ENCODE assay signal across 23 cellular contexts in genomic region chr11:102749101-102749725, GRCh38. TPM values are rescaled to one million over a fixed set of nuclear protein-coding genes. Genes with fewer than 3 reads are reported as not detected.
A peak's percentile ranks its signal among the peaks of the same experiment; 100 is the strongest.
DNase-seq lines count a peak whose midpoint lies in the region; ATAC-seq, FAIRE-seq and TF ChIP-seq lines count a peak whose summit lies in the region.
"Had no signal": no experiment of that assay in that cellular context is flagged by ENCODE, and none has a peak within 500 bp of the region (broad histone marks: within the 10 kb centered on the region; RNA-seq: fewer than 3 reads in every experiment).

No MANE protein-coding gene starts in this region.

- no peak overlapping the region for H3K27ac ChIP-seq in A673 (ENCODE audit: low read depth, low read length, poor library complexity, severe bottlenecking)
- no peak overlapping the region for H3K27ac ChIP-seq in keratinocyte (ENCODE audit: control insufficient read depth, insufficient read depth, low read length)
- H3K27ac ChIP-seq: KMS-11, Peyer's patch, SJCRH30 had no signal

- BruUV-seq in A673 (replicated peaks; lab: Mats Ljungman, UMichigan): no TSS peak

- no peak overlapping the region for H3K4me3 ChIP-seq in A673 (ENCODE audit: low read depth, low read length, poor library complexity, severe bottlenecking)
- H3K4me3 ChIP-seq in keratinocyte (ENCODE audit: control insufficient read depth in 2 of 3, extremely low read depth in 1 of 3, insufficient read depth in 2 of 3, low read depth in 1 of 3, low read length in 3 of 3): no peak overlapping the region
- H3K4me3 ChIP-seq: Peyer's patch, SJCRH30 had no signal

- peak overlapping the region; percentile 30 for H3K4me2 ChIP-seq in keratinocyte (ENCODE audit: control insufficient read depth, extremely low read depth, insufficient read depth, low read depth, low read length)
- H3K4me2 ChIP-seq: KMS-11 had no signal

- CTCF ChIA-PET in A673 (lab: Charles Lee): no interaction called here

- H3K9me3 ChIP-seq in A673 (ENCODE audit: low read depth, low read length, poor library complexity, severe bottlenecking): peaks cover 3% of the 10 kb centered on the region
- no peaks in the 10 kb centered on the region for H3K9me3 ChIP-seq in keratinocyte (ENCODE audit: control insufficient read depth, low read depth, low read length)
- H3K9me3 ChIP-seq: BE2C, Peyer's patch, SJCRH30 had no signal

- H3K9ac ChIP-seq in keratinocyte (ENCODE audit: control insufficient read depth, extremely low read depth, insufficient read depth, low read length): no peak overlapping the region
- H3K9ac ChIP-seq: KMS-11 had no signal

- no peaks in the 10 kb centered on the region for H4K20me1 ChIP-seq in keratinocyte (ENCODE audit: control insufficient read depth, extremely low read depth, insufficient read depth, low read length)

- no peaks in the 10 kb centered on the region for H3K79me2 ChIP-seq in keratinocyte (ENCODE audit: control insufficient read depth, insufficient read depth, low read length)

- H3K36me3 ChIP-seq in A673 (ENCODE audit: insufficient read depth, low read length, poor library complexity, severe bottlenecking) (no peaks in the 10 kb centered on the region), keratinocyte (ENCODE audit: control insufficient read depth in 2 of 2, extremely low read depth in 1 of 2, insufficient read depth in 2 of 2, low read length in 2 of 2) (no peaks in the 10 kb centered on the region)
- H3K36me3 ChIP-seq: BE2C, Peyer's patch, SJCRH30 had no signal

- POLR2A ChIA-PET in A673 (lab: Charles Lee; ENCODE audit: low non-redundant PET): no interaction called here

- peak overlapping the region; percentile 31 for H2AFZ ChIP-seq in keratinocyte (ENCODE audit: control insufficient read depth, low read length)

- H3K27me3 ChIP-seq in A673 (replicated peaks; ENCODE audit: insufficient read depth, low read depth, low read length, poor library complexity) (no peaks in the 10 kb centered on the region), keratinocyte (ENCODE audit: control insufficient read depth, extremely low read depth, insufficient read depth, low read length) (no peaks in the 10 kb centered on the region)
- H3K27me3 ChIP-seq: BE2C, Peyer's patch, SJCRH30 had no signal

- dilution Hi-C loops in keratinocyte (cut with MboI; ENCODE audit: extremely low pct_ligation_motif_present, low sequenced_read_pairs): no loop called here

- DNase-seq in A673 (ENCODE audit: low spot score) (no peak), HTR-8/SVneo (ENCODE audit: insufficient read length, low spot score) (no peak), amniotic epithelial cell (ENCODE audit: low read depth) (peak; percentile 14), keratinocyte (ENCODE audit: low read depth, low spot score) (no peak), NCI-H446 treated with DMSO at 0.1 percent for 48 hours (lab: John Stamatoyannopoulos, UW) (no peak), NCI-H1092 treated with DMSO at 0.1 percent for 48 hours (lab: John Stamatoyannopoulos, UW) (no peak)
- DNase-seq: BE2C; EL; GF-D8; H9; IMR-90; NCI-H1417; NCI-H187 treated with DMSO at 0.1 percent for 48 hours; NCI-H2107; NCI-H69; NK-92 treated with Interleukin-12 subunit alpha and Interleukin-12 subunit beta, amount 100 ng/mL, for 24 hours; Peyer's patch; SJCRH30; T-cell had no signal

- FAIRE-seq in HTR-8/SVneo (lab: Jason Lieb, UNC) (peak; percentile 9), keratinocyte (lab: Jason Lieb, UNC) (peak; percentile 92)
- FAIRE-seq: A204.1 had no signal

- TF ChIP-seq CTCF in A673 (conservative IDR thresholded peaks at IDR 0.05; ENCODE audit: low read depth, low read length) (0 out of 2 replicates have a peak, but pooled peaks have one; percentile 27), keratinocyte (optimal IDR thresholded peaks at IDR 0.05 in 1 of 3, IDR thresholded peaks at IDR 0.05 in 1 of 3, conservative IDR thresholded peaks at IDR 0.05 in 1 of 3; ENCODE audit: extremely low read depth in 1 of 3, insufficient read depth in 2 of 3, low read length in 3 of 3) (peak in 1 of 3 experiments; percentile 53)

- no peaks in the 10 kb centered on the region for H3K9me1 ChIP-seq in keratinocyte (ENCODE audit: control insufficient read depth, extremely low read depth, insufficient read depth, low read length)

- intact Hi-C loops in A673 (cut with micrococcal nuclease; ENCODE audit: unreplicated experiment): no loop called here

- H3K4me1 ChIP-seq in A673 (ENCODE audit: insufficient read depth, low read length, poor library complexity, severe bottlenecking): no peaks in the 10 kb centered on the region
- H3K4me1 ChIP-seq in keratinocyte (ENCODE audit: control insufficient read depth, extremely low read depth, insufficient read depth, low read length): peaks cover 9% of the 10 kb centered on the region
- H3K4me1 ChIP-seq: BE2C, Peyer's patch, SJCRH30 had no signal

- no peak for ATAC-seq in GM21825 (IDR thresholded peaks at IDR 0.05; ENCODE audit: unreplicated experiment)
- ATAC-seq: T-cell had no signal

RNA-seq across cellular contexts. Expression of gene MMP8, which starts 24.5 kb away (rescaled TPM):
- 0.21 and 0.33 TPM in 2 replicates for total RNA-seq in A673 (2021)
- polyA plus RNA-seq in keratinocyte: 0.09 to 0.33 TPM in 2 of 3 replicates, not detected in the other
- polyA plus RNA-seq in keratinocyte (2011; ENCODE audit: low read depth): not detected
- polyA plus RNA-seq in keratinocyte (2011; cell fraction: cytosol; rRNA removed): not detected in 2 replicates
- polyA plus RNA-seq in keratinocyte (2011; cell fraction: nucleus; rRNA removed): 0.04 and 0.15 TPM in 2 replicates
- 0.13 TPM in 1 of 2 replicates, not detected in the other for polyA plus RNA-seq in keratinocyte (2012; ENCODE audit: low replicate concordance)
- polyA minus RNA-seq in keratinocyte: 0.72 TPM in 1 of 3 replicates, not detected in the others
- polyA minus RNA-seq in keratinocyte (2011; cell fraction: cytosol; rRNA and poly(A)+ RNA removed): not detected
- polyA minus RNA-seq in keratinocyte (2011; cell fraction: nucleus; rRNA and poly(A)+ RNA removed): not detected in 2 replicates
- total RNA-seq: H9, NCI-H460, Peyer's patch, SJCRH30, T-cell had no signal

RNA-seq across cellular contexts. Expression of gene MMP10, which starts 31.2 kb away (rescaled TPM):
- 4.0 TPM in 2 replicates for total RNA-seq in A673 (2021)
- 19.1 to 45.7 TPM (median 44.4 TPM) in 3 replicates for polyA plus RNA-seq in keratinocyte
- polyA plus RNA-seq in keratinocyte (2011; ENCODE audit: low read depth): 1.5 TPM
- polyA plus RNA-seq in keratinocyte (2011; cell fraction: cytosol; rRNA removed): 8.7 and 15.4 TPM in 2 replicates
- 69.5 and 76.6 TPM in 2 replicates for polyA plus RNA-seq in keratinocyte (2011; cell fraction: nucleus; rRNA removed)
- 1.5 and 25.6 TPM in 2 replicates for polyA plus RNA-seq in keratinocyte (2012; ENCODE audit: low replicate concordance)
- 5.1 to 16.0 TPM (median 6.3 TPM) in 3 replicates for polyA minus RNA-seq in keratinocyte
- 10.0 TPM for polyA minus RNA-seq in keratinocyte (2011; cell fraction: cytosol; rRNA and poly(A)+ RNA removed)
- polyA minus RNA-seq in keratinocyte (2011; cell fraction: nucleus; rRNA and poly(A)+ RNA removed): 17.3 and 51.0 TPM in 2 replicates
- total RNA-seq: H9, IMR-90, SJCRH30, T-cell had no signal
- polyA plus RNA-seq: IMR-90 had no signal

RNA-seq across cellular contexts. Expression of gene MMP27, which starts 43.6 kb away (rescaled TPM):
- total RNA-seq in A673 (2021): not detected in 2 replicates
- not detected in 3 replicates for polyA plus RNA-seq in keratinocyte
- not detected for polyA plus RNA-seq in keratinocyte (2011; ENCODE audit: low read depth)
- not detected in 2 replicates for polyA plus RNA-seq in keratinocyte (2011; cell fraction: cytosol; rRNA removed)
- polyA plus RNA-seq in keratinocyte (2011; cell fraction: nucleus; rRNA removed): not detected in 2 replicates
- not detected in 2 replicates for polyA plus RNA-seq in keratinocyte (2012; ENCODE audit: low replicate concordance)
- polyA minus RNA-seq in keratinocyte: not detected in 3 replicates
- polyA minus RNA-seq in keratinocyte (2011; cell fraction: cytosol; rRNA and poly(A)+ RNA removed): not detected
- not detected in 2 replicates for polyA minus RNA-seq in keratinocyte (2011; cell fraction: nucleus; rRNA and poly(A)+ RNA removed)
- total RNA-seq: H9, IMR-90, NCI-H460, SJCRH30, T-cell had no signal
- polyA plus RNA-seq: IMR-90 had no signal

RNA-seq across cellular contexts. Expression of gene MMP1, which starts 48.7 kb away (rescaled TPM):
- 610 and 815 TPM in 2 replicates for total RNA-seq in A673 (2021)
- polyA plus RNA-seq in keratinocyte: 81.5 to 158 TPM (median 107 TPM) in 3 replicates
- polyA plus RNA-seq in keratinocyte (2011; ENCODE audit: low read depth): 8.7 TPM
- polyA plus RNA-seq in keratinocyte (2011; cell fraction: cytosol; rRNA removed): 24.4 and 29.6 TPM in 2 replicates
- 121 and 131 TPM in 2 replicates for polyA plus RNA-seq in keratinocyte (2011; cell fraction: nucleus; rRNA removed)
- polyA plus RNA-seq in keratinocyte (2012; ENCODE audit: low replicate concordance): 14.7 and 75.0 TPM in 2 replicates
- polyA minus RNA-seq in keratinocyte: 29.2 to 105 TPM (median 63.0 TPM) in 3 replicates
- polyA minus RNA-seq in keratinocyte (2011; cell fraction: cytosol; rRNA and poly(A)+ RNA removed): 20.9 TPM
- 46.0 and 86.9 TPM in 2 replicates for polyA minus RNA-seq in keratinocyte (2011; cell fraction: nucleus; rRNA and poly(A)+ RNA removed)
- total RNA-seq: H9, SJCRH30, T-cell had no signal
